Comparison of ENCODE assay signal across 22 cellular contexts in genomic region chr11:97325693-97326092, GRCh38.
"Had no signal": no experiment of that assay in that cellular context is flagged by ENCODE, and none has a peak within 500 bp of the region (broad histone marks: within the 10 kb centered on the region; RNA-seq: fewer than 3 reads in every experiment).

No MANE protein-coding gene starts in this region.

- H3K9me3 Mint-ChIP-seq: neural progenitor cell had no signal

- H3K36me3 Mint-ChIP-seq: activated CD8-positive, alpha-beta memory T cell treated with anti-CD3 and anti-CD28 coated beads, Interleukin-2, amount 10 ng/mL, durations not matched to agents 7 days and 5 days; activated naive CD8-positive, alpha-beta T cell; memory B cell; neural progenitor cell had no signal

- H3K4me1 Mint-ChIP-seq: activated CD8-positive, alpha-beta memory T cell treated with anti-CD3 and anti-CD28 coated beads, Interleukin-2, amount 10 ng/mL, durations not matched to agents 7 days and 5 days; memory B cell; natural killer cell; neural progenitor cell had no signal

- H3K9me3 ChIP-seq: right atrium auricular region, testis had no signal

- H2AFZ ChIP-seq: hepatocyte, neural progenitor cell had no signal

- ATAC-seq: activated CD8-positive, alpha-beta memory T cell treated with anti-CD3 and anti-CD28 coated beads, Interleukin-2, amount 10 ng/mL, durations not matched to agents 7 days and 5 days; activated CD8-positive, alpha-beta T cell treated with anti-CD3 and anti-CD28 coated beads, Interleukin-2, amount 10 ng/mL, durations not matched to agents 7 days and 5 days; natural killer cell had no signal

- H3K4me3 Mint-ChIP-seq: activated CD8-positive, alpha-beta memory T cell treated with anti-CD3 and anti-CD28 coated beads, Interleukin-2, amount 10 ng/mL, durations not matched to agents 7 days and 5 days; activated CD8-positive, alpha-beta T cell treated with anti-CD3 and anti-CD28 coated beads, Interleukin-2, amount 10 ng/mL, durations not matched to agents 7 days and 5 days; activated naive CD8-positive, alpha-beta T cell; memory B cell; natural killer cell; neural progenitor cell had no signal

- H3K36me3 ChIP-seq: neural progenitor cell, right atrium auricular region, transverse colon had no signal

- H3K27ac ChIP-seq: hepatocyte, neural progenitor cell, right atrium auricular region, testis, transverse colon had no signal

- H3K4me3 ChIP-seq: hepatocyte, neural progenitor cell, right atrium auricular region, smooth muscle cell, testis, transverse colon had no signal

- H3K4me2 ChIP-seq: hepatocyte, neural progenitor cell, smooth muscle cell had no signal

- H3K79me2 ChIP-seq: hepatocyte had no signal

- H3K27ac Mint-ChIP-seq: activated CD8-positive, alpha-beta memory T cell treated with anti-CD3 and anti-CD28 coated beads, Interleukin-2, amount 10 ng/mL, durations not matched to agents 7 days and 5 days; activated CD8-positive, alpha-beta T cell treated with anti-CD3 and anti-CD28 coated beads, Interleukin-2, amount 10 ng/mL, durations not matched to agents 7 days and 5 days; activated naive CD8-positive, alpha-beta T cell; memory B cell; natural killer cell; neural progenitor cell had no signal

- H3K27me3 ChIP-seq: hepatocyte, neural progenitor cell, right atrium auricular region, testis, transverse colon had no signal

- H3K27me3 Mint-ChIP-seq: activated CD8-positive, alpha-beta memory T cell treated with anti-CD3 and anti-CD28 coated beads, Interleukin-2, amount 10 ng/mL, durations not matched to agents 7 days and 5 days; activated naive CD8-positive, alpha-beta T cell; memory B cell had no signal

- H3K4me1 ChIP-seq: neural progenitor cell, right atrium auricular region, testis, transverse colon had no signal

- H3K9ac ChIP-seq: neural progenitor cell had no signal

- DNase-seq: activated CD4-positive, alpha-beta T cell treated with anti-CD3 and anti-CD28 coated beads, Interleukin-2, amount 50 U/mL, for 1 hour; activated CD8-positive, alpha-beta memory T cell treated with anti-CD3 and anti-CD28 coated beads, Interleukin-2, amount 10 ng/mL, durations not matched to agents 7 days and 5 days; activated CD8-positive, alpha-beta T cell treated with anti-CD3 and anti-CD28 coated beads, Interleukin-2, amount 10 ng/mL, durations not matched to agents 7 days and 5 days; activated naive CD4-positive, alpha-beta T cell treated with Interleukin-2 at 50 U/mL for 16 hours; activated T-cell treated with anti-CD3 and anti-CD28 coated beads, Interleukin-2, amount 50 U/mL, for 48 hours; anterior cingulate cortex; effector CD8-positive, alpha-beta T cell; glutamatergic neuron; natural killer cell; occipital lobe; stimulated activated CD4-positive, alpha-beta T cell treated with anti-CD3 and anti-CD28 coated beads, Interleukin-15, amount 100 ng/mL, for 24 hours; stimulated activated CD4-positive, alpha-beta T cell treated with anti-CD3 and anti-CD28 coated beads, Interleukin-2, amount 100 ng/mL, for 24 hours; stimulated activated naive CD4-positive, alpha-beta T cell; T-helper 2 cell; testis; transverse colon had no signal
